Comparison of ENCODE assay signal across 1 cellular context in the genomic region with DNA sequence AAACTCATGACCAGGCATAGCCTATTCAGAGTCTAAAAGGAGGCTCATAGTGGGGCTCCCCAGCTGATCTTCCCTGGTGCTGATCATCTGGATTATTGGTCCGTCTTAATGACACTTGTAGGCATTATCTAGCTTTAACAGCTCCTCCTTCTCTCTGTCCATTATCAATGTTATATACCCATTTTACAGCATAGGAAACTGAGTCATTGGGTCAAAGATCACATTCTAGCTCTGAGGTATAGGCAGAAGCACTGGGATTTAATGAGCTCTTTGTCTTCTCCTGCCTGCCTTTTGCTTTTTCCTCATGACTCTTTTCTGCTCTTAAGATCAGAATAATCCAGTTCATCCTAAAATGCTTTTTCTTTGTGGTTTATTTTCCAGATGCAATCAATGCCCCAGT.
TF ChIP-seq lines count a peak whose summit lies in the region.

No MANE protein-coding gene starts in this region.

TF ChIP-seq in K562, 482 proteins besides CTCF, POLR2A, EP300 and RAD21:
- TF ChIP-seq KDM1A (IDR thresholded peaks at IDR 0.05) (peak in 1 of 2 experiments; percentile 35; a peak in 1 of 4 replicates), ZNF79 (CRISPR knock-in tag; IDR thresholded peaks at IDR 0.05; ENCODE audit: low read depth) (no peak), BCOR (IDR thresholded peaks at IDR 0.05) (peak; percentile 68), FOXJ2 (tag; IDR thresholded peaks at IDR 0.05) (no peak), RBBP5 (IDR thresholded peaks at IDR 0.05; ENCODE audit: borderline replicate concordance, insufficient read depth, low read length, poor library complexity, severe bottlenecking) (no peak), CHD4 (IDR thresholded peaks at IDR 0.05; ENCODE audit: insufficient read depth, insufficient replicate concordance, low read depth, low read length, poor library complexity, severe bottlenecking) (no peak), RBM25 (IDR thresholded peaks at IDR 0.05; ENCODE audit: low read depth, low read length, severe bottlenecking) (peak; percentile 88)
- TF ChIP-seq, protein P1, sequence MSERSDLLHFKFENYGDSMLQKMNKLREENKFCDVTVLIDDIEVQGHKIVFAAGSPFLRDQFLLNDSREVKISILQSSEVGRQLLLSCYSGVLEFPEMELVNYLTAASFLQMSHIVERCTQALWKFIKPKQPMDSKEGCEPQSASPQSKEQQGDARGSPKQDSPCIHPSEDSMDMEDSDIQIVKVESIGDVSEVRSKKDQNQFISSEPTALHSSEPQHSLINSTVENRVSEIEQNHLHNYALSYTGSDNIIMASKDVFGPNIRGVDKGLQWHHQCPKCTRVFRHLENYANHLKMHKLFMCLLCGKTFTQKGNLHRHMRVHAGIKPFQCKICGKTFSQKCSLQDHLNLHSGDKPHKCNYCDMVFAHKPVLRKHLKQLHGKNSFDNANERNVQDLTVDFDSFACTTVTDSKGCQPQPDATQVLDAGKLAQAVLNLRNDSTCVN (CRISPR knock-in tag; IDR thresholded peaks at IDR 0.05): no peak
- TF ChIP-seq, protein P2, sequence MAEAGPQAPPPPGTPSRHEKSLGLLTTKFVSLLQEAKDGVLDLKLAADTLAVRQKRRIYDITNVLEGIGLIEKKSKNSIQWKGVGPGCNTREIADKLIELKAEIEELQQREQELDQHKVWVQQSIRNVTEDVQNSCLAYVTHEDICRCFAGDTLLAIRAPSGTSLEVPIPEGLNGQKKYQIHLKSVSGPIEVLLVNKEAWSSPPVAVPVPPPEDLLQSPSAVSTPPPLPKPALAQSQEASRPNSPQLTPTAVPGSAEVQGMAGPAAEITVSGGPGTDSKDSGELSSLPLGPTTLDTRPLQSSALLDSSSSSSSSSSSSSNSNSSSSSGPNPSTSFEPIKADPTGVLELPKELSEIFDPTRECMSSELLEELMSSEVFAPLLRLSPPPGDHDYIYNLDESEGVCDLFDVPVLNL (CRISPR knock-in tag; IDR thresholded peaks at IDR 0.05; ENCODE audit: low read depth): no peak
- TF ChIP-seq, protein P3, sequence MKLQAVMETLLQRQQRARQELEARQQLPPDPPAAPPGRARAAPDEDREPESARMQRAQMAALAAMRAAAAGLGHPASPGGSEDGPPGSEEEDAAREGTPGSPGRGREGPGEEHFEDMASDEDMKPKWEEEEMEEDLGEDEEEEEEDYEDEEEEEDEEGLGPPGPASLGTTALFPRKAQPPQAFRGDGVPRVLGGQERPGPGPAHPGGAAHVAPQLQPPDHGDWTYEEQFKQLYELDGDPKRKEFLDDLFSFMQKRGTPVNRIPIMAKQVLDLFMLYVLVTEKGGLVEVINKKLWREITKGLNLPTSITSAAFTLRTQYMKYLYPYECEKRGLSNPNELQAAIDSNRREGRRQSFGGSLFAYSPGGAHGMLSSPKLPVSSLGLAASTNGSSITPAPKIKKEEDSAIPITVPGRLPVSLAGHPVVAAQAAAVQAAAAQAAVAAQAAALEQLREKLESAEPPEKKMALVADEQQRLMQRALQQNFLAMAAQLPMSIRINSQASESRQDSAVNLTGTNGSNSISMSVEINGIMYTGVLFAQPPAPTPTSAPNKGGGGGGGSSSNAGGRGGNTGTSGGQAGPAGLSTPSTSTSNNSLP (IDR thresholded peaks at IDR 0.05; ENCODE audit: borderline replicate concordance, low read depth, low read length): no peak
